In genomic region chr6:150704447-150705192, GRCh38 we compare ENCODE assay signal across 13 cellular contexts.
"Had no signal": no experiment of that assay in that cellular context is flagged by ENCODE, and none has a peak within 500 bp of the region (broad histone marks: within the 10 kb centered on the region; RNA-seq: fewer than 3 reads in every experiment).

No MANE protein-coding gene starts in this region.

- H3K4me3 ChIP-seq: adrenal gland, coronary artery, gastrocnemius medialis, prostate gland, suprapubic skin had no signal

- H3K27ac Mint-ChIP-seq: activated CD4-positive, alpha-beta T cell treated with anti-CD3 and anti-CD28 coated beads, Interleukin-2, amount 10 ng/mL, durations not matched to agents 7 days and 5 days; natural killer cell had no signal

- H3K4me1 ChIP-seq: adrenal gland, gastrocnemius medialis, prostate gland had no signal

- ATAC-seq: gastrocnemius medialis; natural killer cell; stimulated activated naive CD8-positive, alpha-beta T cell treated with anti-CD3 and anti-CD28 coated beads, Interleukin-15, Interleukin-2, amounts not matched to agents 100 U/mL and 50 U/mL, for 24 hours had no signal

- H3K4me1 Mint-ChIP-seq: activated CD4-positive, alpha-beta T cell treated with anti-CD3 and anti-CD28 coated beads, Interleukin-2, amount 10 ng/mL, durations not matched to agents 7 days and 5 days; natural killer cell had no signal

- DNase-seq: activated CD4-positive, alpha-beta T cell treated with anti-CD3 and anti-CD28 coated beads, Interleukin-2, amount 10 ng/mL, durations not matched to agents 7 days and 5 days; activated CD8-positive, alpha-beta memory T cell treated with anti-CD3 and anti-CD28 coated beads for 24 hours; activated naive CD4-positive, alpha-beta T cell treated with anti-CD3 and anti-CD28 coated beads, Interleukin-2, amount 50 U/mL, for 16 hours; adrenal gland; caudate nucleus; effector CD4-positive, alpha-beta T cell; gastrocnemius medialis; natural killer cell; stimulated activated naive CD8-positive, alpha-beta T cell treated with anti-CD3 and anti-CD28 coated beads, Interleukin-15, Interleukin-2, amounts not matched to agents 100 U/mL and 50 U/mL, for 24 hours; T-helper 1 cell had no signal

- H3K9me3 ChIP-seq: adrenal gland, gastrocnemius medialis, prostate gland, suprapubic skin had no signal

- H3K36me3 ChIP-seq: adrenal gland, gastrocnemius medialis, prostate gland, suprapubic skin had no signal

- H3K36me3 Mint-ChIP-seq: natural killer cell had no signal

- H3K4me3 Mint-ChIP-seq: activated CD4-positive, alpha-beta T cell treated with anti-CD3 and anti-CD28 coated beads, Interleukin-2, amount 10 ng/mL, durations not matched to agents 7 days and 5 days; natural killer cell had no signal

- H3K27me3 ChIP-seq: adrenal gland, gastrocnemius medialis, suprapubic skin had no signal

- H3K9me3 Mint-ChIP-seq: activated CD4-positive, alpha-beta T cell treated with anti-CD3 and anti-CD28 coated beads, Interleukin-2, amount 10 ng/mL, durations not matched to agents 7 days and 5 days; natural killer cell had no signal

- H3K27ac ChIP-seq: adrenal gland, coronary artery, gastrocnemius medialis, prostate gland, suprapubic skin had no signal
